In genomic region chr5:43702815-43703214, GRCh38 we compare ENCODE assay signal across 13 cellular contexts.
DNase-seq lines count a peak whose midpoint lies in the region; ATAC-seq and TF ChIP-seq lines count a peak whose summit lies in the region.
"Had no signal": no experiment of that assay in that cellular context is flagged by ENCODE, and none has a peak within 500 bp of the region (broad histone marks: within the 10 kb centered on the region; RNA-seq: fewer than 3 reads in every experiment).

No MANE protein-coding gene starts in this region.

- H3K9ac ChIP-seq in smooth muscle cell (ENCODE audit: low read depth), result no peak overlapping the region

- no peak overlapping the region for H3K4me2 ChIP-seq in smooth muscle cell

- no peak overlapping the region for H2AFZ ChIP-seq in smooth muscle cell (ENCODE audit: low read depth)

- peak overlapping the region; percentile 72 for H3K27ac Mint-ChIP-seq in nephron progenitor cell

- ATAC-seq in HG03521 (IDR thresholded peaks at IDR 0.05; ENCODE audit: unreplicated experiment), result no peak
- ATAC-seq: GM12878, mucosa of descending colon had no signal

- H3F3A ChIP-seq in smooth muscle cell (ENCODE audit: low read depth), result no peaks in the 10 kb centered on the region

- H3K9me3 ChIP-seq in smooth muscle cell (replicated peaks; ENCODE audit: low read depth), result no peaks in the 10 kb centered on the region
- H3K9me3 ChIP-seq: mucosa of descending colon, sigmoid colon, thyroid gland had no signal

- H3K9me3 Mint-ChIP-seq in nephron progenitor cell, result no peaks in the 10 kb centered on the region

- H3K36me3 ChIP-seq in smooth muscle cell (ENCODE audit: low read depth), result peaks cover 8% of the 10 kb centered on the region

- H3K79me2 ChIP-seq in smooth muscle cell (ENCODE audit: low read depth), result no peaks in the 10 kb centered on the region

- H3K36me3 Mint-ChIP-seq in nephron progenitor cell (ENCODE audit: low read depth), result peaks cover 18% of the 10 kb centered on the region

- H3K4me1 ChIP-seq in smooth muscle cell (ENCODE audit: low read depth), result no peaks in the 10 kb centered on the region
- H3K4me1 ChIP-seq: thyroid gland had no signal

- TF ChIP-seq CTCF in astrocyte of the spinal cord (IDR thresholded peaks at IDR 0.05; ENCODE audit: low read depth, low read length) (no peak), nephron progenitor cell (IDR thresholded peaks at IDR 0.05) (no peak), smooth muscle cell (IDR thresholded peaks at IDR 0.05; ENCODE audit: borderline replicate concordance, insufficient read depth, poor library complexity, severe bottlenecking) (no peak)

- 25% methylated on average over 3 of the region's 3 CpGs for WGBS in smooth muscle cell (ENCODE audit: low lambda C conversion rate)

- H3K27me3 ChIP-seq in smooth muscle cell (ENCODE audit: low read depth), result no peaks in the 10 kb centered on the region
- H3K27me3 ChIP-seq: sigmoid colon, thyroid gland had no signal

- no peaks in the 10 kb centered on the region for H3K27me3 Mint-ChIP-seq in nephron progenitor cell (ENCODE audit: low read depth, poor library complexity)

- no peaks in the 10 kb centered on the region for H3K4me1 Mint-ChIP-seq in nephron progenitor cell

- DNase-seq in ELF-1 (ENCODE audit: low read depth, low spot score) (peak; percentile 22), NCI-H1694 (lab: John Stamatoyannopoulos, UW) (peak; percentile 94), astrocyte of the spinal cord (ENCODE audit: low read depth, low spot score) (peak; percentile 5), nephron progenitor cell (no peak), smooth muscle cell (lab: John Stamatoyannopoulos, UW; ENCODE audit: unreplicated experiment) (no peak)
- DNase-seq in activated CD4-positive, alpha-beta T cell treated with anti-CD3 and anti-CD28 coated beads, Interleukin-2, amount 50 U/mL, for 4 hours, result no peak
- DNase-seq: Calu3, H7, mucosa of descending colon, sigmoid colon, thyroid gland had no signal

- in situ Hi-C loops in astrocyte of the spinal cord (cut with HindIII; ENCODE audit: low sequenced_read_pairs), result no loop called here

- H3K27ac ChIP-seq in smooth muscle cell (ENCODE audit: low read depth), result no peak overlapping the region
- H3K27ac ChIP-seq: thyroid gland had no signal

- H3K4me3 Mint-ChIP-seq in nephron progenitor cell, result no peak overlapping the region

- peaks cover 3% of the 10 kb centered on the region for H4K20me1 ChIP-seq in smooth muscle cell (ENCODE audit: low read depth)

- H3K4me3 ChIP-seq in astrocyte of the spinal cord (ENCODE audit: low read depth, low read length) (no peak overlapping the region), smooth muscle cell (no peak overlapping the region)
- H3K4me3 ChIP-seq: GM12878, mucosa of descending colon, sigmoid colon, thyroid gland had no signal

Comparison
In these comparisons a context has a peak if more than half of its experiments do, and no peak if none do; other contexts are left out.
1. DNase-seq: peak in ELF-1 (single experiment), NCI-H1694 (single experiment) and astrocyte of the spinal cord (single experiment); none in nephron progenitor cell (single experiment), smooth muscle cell (single experiment) and activated CD4-positive, alpha-beta T cell treated with anti-CD3 and anti-CD28 coated beads, Interleukin-2, amount 50 U/mL, for 4 hours (0 of 2).